11 cellular contexts compared by ENCODE assay signal in the genomic region with DNA sequence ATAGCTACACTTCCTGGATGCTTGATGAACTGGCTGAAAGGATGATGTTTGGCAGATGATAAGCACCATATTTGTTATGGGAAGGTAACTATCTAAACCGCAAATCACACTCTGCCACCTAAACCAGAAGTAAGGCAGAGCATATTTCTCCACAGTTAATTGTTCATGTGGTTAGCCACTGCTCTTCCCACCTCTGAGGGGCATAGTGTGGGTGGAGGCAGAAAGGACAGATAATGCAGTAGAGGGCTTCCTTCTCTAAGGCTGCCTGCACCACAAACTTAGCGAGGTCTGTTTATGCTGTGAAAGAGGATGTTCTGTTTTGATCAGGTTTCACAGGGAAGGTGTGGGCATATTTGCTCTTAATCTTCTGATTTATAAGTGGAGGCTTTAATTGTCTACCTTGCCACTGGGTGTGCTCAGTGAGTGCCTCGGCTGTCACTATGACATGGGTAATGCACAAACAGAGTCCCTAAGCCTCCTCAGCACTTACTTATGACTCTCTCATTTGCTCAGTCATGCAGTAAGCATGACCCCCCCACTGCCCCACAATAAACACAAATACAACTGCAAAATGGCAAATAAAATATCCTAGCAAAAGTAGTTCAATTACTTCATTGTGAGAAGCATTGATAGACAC.
DNase-seq lines count a peak whose midpoint lies in the region; ATAC-seq and TF ChIP-seq lines count a peak whose summit lies in the region.
"Had no signal": no experiment of that assay in that cellular context is flagged by ENCODE, and none has a peak within 500 bp of the region (broad histone marks: within the 10 kb centered on the region; RNA-seq: fewer than 3 reads in every experiment).

No MANE protein-coding gene starts in this region.

- 68 to 70% methylated on average over 3 of the region's 3 CpGs for WGBS in testis, 2 donors

- H3K27ac ChIP-seq in CD8-positive, alpha-beta T cell (ENCODE audit: low read depth, low read length), result no peak overlapping the region
- H3K27ac ChIP-seq in testis, result no peak overlapping the region
- H3K27ac ChIP-seq: HL-60, SJCRH30 had no signal

- no peaks in the 10 kb centered on the region for H3K9me3 ChIP-seq in CD8-positive, alpha-beta T cell (ENCODE audit: low read length)
- H3K9me3 ChIP-seq in testis, result no peaks in the 10 kb centered on the region
- H3K9me3 ChIP-seq: SJCRH30 had no signal

- H3K36me3 ChIP-seq in CD8-positive, alpha-beta T cell (ENCODE audit: insufficient read depth, low read length), result no peaks in the 10 kb centered on the region
- H3K36me3 ChIP-seq in testis (ENCODE audit: low read depth, missing control alignments), result no peaks in the 10 kb centered on the region
- H3K36me3 ChIP-seq: SJCRH30 had no signal

- intact Hi-C loops in CD8-positive, alpha-beta T cell (cut with DNase I, micrococcal nuclease), result no loop called here
- intact Hi-C loops in testis (cut with DNase I; ENCODE audit: low total_unique reads), result no loop called here

- no peaks in the 10 kb centered on the region for H3K27me3 ChIP-seq in CD8-positive, alpha-beta T cell (ENCODE audit: insufficient read depth, low read length)
- no peaks in the 10 kb centered on the region for H3K27me3 ChIP-seq in testis
- H3K27me3 ChIP-seq: SJCRH30 had no signal

- CTCF ChIA-PET in CD8-positive, alpha-beta T cell (lab: Charles Lee), result no interaction called here

- no peaks in the 10 kb centered on the region for H3K4me1 Mint-ChIP-seq in CD8-positive, alpha-beta T cell (ENCODE audit: low read depth)
- H3K4me1 Mint-ChIP-seq: CD14-positive monocyte had no signal

- POLR2A ChIA-PET in CD8-positive, alpha-beta T cell (lab: Charles Lee), result no interaction called here

- H3K27me3 Mint-ChIP-seq in CD8-positive, alpha-beta T cell (ENCODE audit: low read depth), result no peaks in the 10 kb centered on the region

- ATAC-seq in CD8-positive, alpha-beta T cell, result peak; percentile 20
- ATAC-seq in HG03457 (IDR thresholded peaks at IDR 0.05; ENCODE audit: unreplicated experiment), result no peak
- ATAC-seq: mucosa of descending colon had no signal

- TF ChIP-seq POLR2A in testis (IDR thresholded peaks at IDR 0.05), result no peak

- H3K27ac Mint-ChIP-seq in CD8-positive, alpha-beta T cell, result peak overlapping the region; percentile 49
- H3K27ac Mint-ChIP-seq: CD14-positive monocyte had no signal

- no peak overlapping the region for H3K4me3 ChIP-seq in CD8-positive, alpha-beta T cell (ENCODE audit: low read depth, low read length)
- no peak overlapping the region for H3K4me3 ChIP-seq in testis
- H3K4me3 ChIP-seq: mucosa of descending colon, SJCRH30 had no signal

- H3K4me3 Mint-ChIP-seq in CD8-positive, alpha-beta T cell, result no peak overlapping the region
- H3K4me3 Mint-ChIP-seq: CD14-positive monocyte had no signal

- peaks cover 9% of the 10 kb centered on the region for H3K9me3 Mint-ChIP-seq in CD8-positive, alpha-beta T cell

- DNase-seq in A172 (ENCODE audit: low spot score), result peak; percentile 1
- peak in 6 of 7 experiments; percentile 1 to 47 (median 12) for DNase-seq in CD8-positive, alpha-beta T cell
- DNase-seq in NCI-H748 (lab: John Stamatoyannopoulos, UW; ENCODE audit: unreplicated experiment), result peak; percentile 56
- DNase-seq in activated effector memory CD4-positive, alpha-beta T cell treated with anti-CD3 and anti-CD28 coated beads, Interleukin-2, amount 50 U/mL, for 16 hours, result peak; percentile 63
- DNase-seq in testis, result no peak
- no peak for DNase-seq in mucosa of gallbladder (ENCODE audit: low spot score)
- DNase-seq: mucosa of descending colon, SJCRH30 had no signal

- TF ChIP-seq CTCF in CD8-positive, alpha-beta T cell (IDR thresholded peaks at IDR 0.05), result no peak
- no peak for TF ChIP-seq CTCF in testis (IDR thresholded peaks at IDR 0.05)

- H3K4me1 ChIP-seq in CD8-positive, alpha-beta T cell (ENCODE audit: insufficient read depth, low read length), result peaks cover 5% of the 10 kb centered on the region
- no peaks in the 10 kb centered on the region for H3K4me1 ChIP-seq in testis
- H3K4me1 ChIP-seq: SJCRH30 had no signal

- H3K36me3 Mint-ChIP-seq in CD8-positive, alpha-beta T cell, result no peaks in the 10 kb centered on the region
- H3K36me3 Mint-ChIP-seq: CD14-positive monocyte had no signal

Comparison
In these comparisons a context has a peak if more than half of its experiments do, and no peak if none do; other contexts are left out.
1. DNase-seq: peak in A172 (single experiment), CD8-positive, alpha-beta T cell (6 of 7), NCI-H748 (single experiment) and activated effector memory CD4-positive, alpha-beta T cell treated with anti-CD3 and anti-CD28 coated beads, Interleukin-2, amount 50 U/mL, for 16 hours (single experiment); none in testis (single experiment) and mucosa of gallbladder (single experiment).